In genomic region chr11:79050784-79051183, GRCh38 we compare ENCODE assay signal across 28 cellular contexts.
DNase-seq lines count a peak whose midpoint lies in the region; ATAC-seq and TF ChIP-seq lines count a peak whose summit lies in the region.
"Had no signal": no experiment of that assay in that cellular context is flagged by ENCODE, and none has a peak within 500 bp of the region (broad histone marks: within the 10 kb centered on the region; RNA-seq: fewer than 3 reads in every experiment).

No MANE protein-coding gene starts in this region.

- CTCF ChIA-PET in naive thymus-derived CD4-positive, alpha-beta T cell (lab: Charles Lee), result no interaction called here

- H4K8ac ChIP-seq in neuronal stem cell (ENCODE audit: low read depth, low read length), result no peak overlapping the region

- H3K27ac ChIP-seq in SJCRH30, result no peak overlapping the region
- H3K27ac ChIP-seq in right cardiac atrium (ENCODE audit: low read length), result no peak overlapping the region
- no peak overlapping the region for H3K27ac ChIP-seq in neuronal stem cell (replicated peaks; ENCODE audit: low read length)
- H3K27ac ChIP-seq in naive thymus-derived CD4-positive, alpha-beta T cell (ENCODE audit: low read depth, low read length), result no peak overlapping the region
- H3K27ac ChIP-seq in suprapubic skin, result no peak overlapping the region
- H3K27ac ChIP-seq: BLaER1 treated with 17β-estradiol and CSF1 and Interleukin-3, amounts not matched to agents 10 nM and 100 nM; lower lobe of right lung; prostate gland; SJSA1; skin epidermis; upper lobe of left lung had no signal

- ATAC-seq in right cardiac atrium, result peak; percentile 51 to 56
- ATAC-seq in naive thymus-derived CD4-positive, alpha-beta T cell, result no peak
- ATAC-seq: activated naive CD4-positive, alpha-beta T cell treated with anti-CD3 and anti-CD28 coated beads, Interleukin-2, amount 50 U/mL, for 72 hours; naive thymus-derived CD8-positive, alpha-beta T cell; stimulated activated naive B cell treated with anti-CD40 and anti-IgM and Interleukin-4, amounts not matched to agents 10 μg/mL and 1 μg/mL and 100 μg/mL, for 72 hours had no signal

- 44% methylated on average over 3 of the region's 3 CpGs for WGBS in right cardiac atrium
- no CpG with 5 or more reads among the region's 3 CpGs for WGBS in neuronal stem cell (ENCODE audit: extremely low coverage in 2 of 2, insufficient read length in 2 of 2, insufficient replicate concordance in 1 of 2), 2 donors
- 44% methylated on average over 3 of the region's 3 CpGs for WGBS in suprapubic skin

- no peak overlapping the region for H2AK5ac ChIP-seq in neuronal stem cell (ENCODE audit: low read depth, low read length)

- no peak overlapping the region for H3K9ac ChIP-seq in neuronal stem cell (ENCODE audit: low read depth, low read length, poor library complexity)
- H3K9ac ChIP-seq: BLaER1 treated with 17β-estradiol and CSF1 and Interleukin-3, amounts not matched to agents 10 nM and 100 nM had no signal

- no peak overlapping the region for H3K4me2 ChIP-seq in neuronal stem cell (ENCODE audit: insufficient read depth, low read length, poor library complexity, severe bottlenecking)
- H3K4me2 ChIP-seq: BLaER1 treated with 17β-estradiol and CSF1 and Interleukin-3, amounts not matched to agents 10 nM and 100 nM had no signal

- H3K4me1 ChIP-seq in SJCRH30 (no peaks in the 10 kb centered on the region), right cardiac atrium (ENCODE audit: control insufficient read depth, insufficient read depth, low read length) (no peaks in the 10 kb centered on the region), neuronal stem cell (ENCODE audit: control insufficient read depth in 2 of 2, insufficient read depth in 1 of 2, low read depth in 1 of 2, low read length in 2 of 2) (peaks cover 11 to 15% of the 10 kb centered on the region in 2 donors), suprapubic skin (peaks cover 9% of the 10 kb centered on the region)
- no peaks in the 10 kb centered on the region for H3K4me1 ChIP-seq in naive thymus-derived CD4-positive, alpha-beta T cell (ENCODE audit: control insufficient read depth in 2 of 2, insufficient read depth in 2 of 2, low read length in 2 of 2)
- H3K4me1 ChIP-seq: lower lobe of right lung, prostate gland, upper lobe of left lung had no signal

- no peak for TF ChIP-seq EP300 in suprapubic skin (IDR thresholded peaks at IDR 0.05)

- no peak overlapping the region for H3K4ac ChIP-seq in neuronal stem cell (ENCODE audit: low read length)

- no peaks in the 10 kb centered on the region for H3K9me3 ChIP-seq in SJCRH30 (replicated peaks)
- no peaks in the 10 kb centered on the region for H3K9me3 ChIP-seq in right cardiac atrium (ENCODE audit: control insufficient read depth, low read length)
- H3K9me3 ChIP-seq in neuronal stem cell (replicated peaks in 1 of 2; ENCODE audit: control insufficient read depth in 2 of 2, insufficient read depth in 1 of 2, low read depth in 1 of 2, low read length in 2 of 2), result no peaks in the 10 kb centered on the region
- H3K9me3 ChIP-seq in naive thymus-derived CD4-positive, alpha-beta T cell (ENCODE audit: control insufficient read depth in 2 of 3, low read length in 3 of 3), result no peaks in the 10 kb centered on the region
- no peaks in the 10 kb centered on the region for H3K9me3 ChIP-seq in suprapubic skin
- H3K9me3 ChIP-seq: BLaER1 treated with 17β-estradiol and CSF1 and Interleukin-3, amounts not matched to agents 10 nM and 100 nM; lower lobe of right lung; prostate gland; SJSA1; upper lobe of left lung had no signal

- POLR2A ChIA-PET in naive thymus-derived CD4-positive, alpha-beta T cell (lab: Charles Lee), result no interaction called here

- H4K91ac ChIP-seq in neuronal stem cell (ENCODE audit: low read depth, low read length, poor library complexity), result no peak overlapping the region

- H2BK120ac ChIP-seq in neuronal stem cell (ENCODE audit: low read depth, low read length), result no peak overlapping the region

- no peak overlapping the region for H2BK5ac ChIP-seq in neuronal stem cell (ENCODE audit: low read length)

- H3K4me1 Mint-ChIP-seq in naive thymus-derived CD4-positive, alpha-beta T cell, result no peaks in the 10 kb centered on the region
- H3K4me1 Mint-ChIP-seq: activated CD4-positive, alpha-beta T cell treated with anti-CD3 and anti-CD28 coated beads, Interleukin-2, amount 10 ng/mL, durations not matched to agents 24 days and 14 days; naive thymus-derived CD8-positive, alpha-beta T cell; stimulated activated naive B cell treated with anti-CD40 and anti-IgM and Interleukin-4, amounts not matched to agents 10 μg/mL and 1 μg/mL and 100 μg/mL, for 72 hours had no signal

- H3K27ac Mint-ChIP-seq in naive thymus-derived CD4-positive, alpha-beta T cell, result no peak overlapping the region
- H3K27ac Mint-ChIP-seq: activated CD4-positive, alpha-beta T cell treated with anti-CD3 and anti-CD28 coated beads, Interleukin-2, amount 10 ng/mL, durations not matched to agents 24 days and 14 days; activated naive CD4-positive, alpha-beta T cell treated with anti-CD3 and anti-CD28 coated beads, Interleukin-2, amount 50 U/mL, for 72 hours; naive thymus-derived CD8-positive, alpha-beta T cell; stimulated activated naive B cell treated with anti-CD40 and anti-IgM and Interleukin-4, amounts not matched to agents 10 μg/mL and 1 μg/mL and 100 μg/mL, for 72 hours had no signal

- intact Hi-C loops in right cardiac atrium (cut with DNase I), result no loop called here
- intact Hi-C loops in naive thymus-derived CD4-positive, alpha-beta T cell (cut with micrococcal nuclease), result no loop called here

- H2BK15ac ChIP-seq in neuronal stem cell (ENCODE audit: low read length), result no peak overlapping the region

- no peak overlapping the region for H3K14ac ChIP-seq in neuronal stem cell (ENCODE audit: low read length)

- H3K27me3 ChIP-seq in SJCRH30, result no peaks in the 10 kb centered on the region
- no peaks in the 10 kb centered on the region for H3K27me3 ChIP-seq in right cardiac atrium (ENCODE audit: control insufficient read depth, insufficient read depth)
- H3K27me3 ChIP-seq in neuronal stem cell (ENCODE audit: control insufficient read depth in 3 of 3, insufficient read depth in 3 of 3, low read depth in 1 of 3, low read length in 3 of 3), result no peaks in the 10 kb centered on the region
- H3K27me3 ChIP-seq in naive thymus-derived CD4-positive, alpha-beta T cell (ENCODE audit: control insufficient read depth in 2 of 2, insufficient read depth in 2 of 2, low read length in 2 of 2), result no peaks in the 10 kb centered on the region
- no peaks in the 10 kb centered on the region for H3K27me3 ChIP-seq in suprapubic skin
- H3K27me3 ChIP-seq: SJSA1, upper lobe of left lung had no signal

- TF ChIP-seq CTCF in suprapubic skin (IDR thresholded peaks at IDR 0.05), result no peak

- TF ChIP-seq POLR2A in suprapubic skin (IDR thresholded peaks at IDR 0.05), result no peak

- no peaks in the 10 kb centered on the region for H3K36me3 Mint-ChIP-seq in naive thymus-derived CD4-positive, alpha-beta T cell
- H3K36me3 Mint-ChIP-seq: activated naive CD4-positive, alpha-beta T cell treated with anti-CD3 and anti-CD28 coated beads, Interleukin-2, amount 50 U/mL, for 72 hours; naive thymus-derived CD8-positive, alpha-beta T cell; stimulated activated naive B cell treated with anti-CD40 and anti-IgM and Interleukin-4, amounts not matched to agents 10 μg/mL and 1 μg/mL and 100 μg/mL, for 72 hours had no signal

- H3K23ac ChIP-seq in neuronal stem cell (ENCODE audit: low read depth, low read length, poor library complexity), result no peak overlapping the region

- H3K18ac ChIP-seq in neuronal stem cell (ENCODE audit: low read length), result no peak overlapping the region

- H3K36me3 ChIP-seq in SJCRH30 (no peaks in the 10 kb centered on the region), neuronal stem cell (replicated peaks in 1 of 2; ENCODE audit: control insufficient read depth in 2 of 2, insufficient read depth in 2 of 2, low read length in 2 of 2) (no peaks in the 10 kb centered on the region), suprapubic skin (no peaks in the 10 kb centered on the region)
- no peaks in the 10 kb centered on the region for H3K36me3 ChIP-seq in naive thymus-derived CD4-positive, alpha-beta T cell (ENCODE audit: control insufficient read depth in 2 of 3, insufficient read depth in 3 of 3, low read length in 3 of 3)
- H3K36me3 ChIP-seq: BLaER1 treated with 17β-estradiol and CSF1 and Interleukin-3, amounts not matched to agents 10 nM and 100 nM; lower lobe of right lung; prostate gland; SJSA1; upper lobe of left lung had no signal

- H3K4me3 Mint-ChIP-seq in naive thymus-derived CD4-positive, alpha-beta T cell, result no peak overlapping the region
- H3K4me3 Mint-ChIP-seq: activated CD4-positive, alpha-beta T cell treated with anti-CD3 and anti-CD28 coated beads, Interleukin-2, amount 10 ng/mL, durations not matched to agents 24 days and 14 days; naive thymus-derived CD8-positive, alpha-beta T cell; stimulated activated naive B cell treated with anti-CD40 and anti-IgM and Interleukin-4, amounts not matched to agents 10 μg/mL and 1 μg/mL and 100 μg/mL, for 72 hours had no signal

- peaks cover 6 to 19% (median 8%) of the 10 kb centered on the region in 5 donors for H3K27me3 Mint-ChIP-seq in naive thymus-derived CD4-positive, alpha-beta T cell
- H3K27me3 Mint-ChIP-seq: stimulated activated naive B cell treated with anti-CD40 and anti-IgM and Interleukin-4, amounts not matched to agents 10 μg/mL and 1 μg/mL and 100 μg/mL, for 72 hours had no signal

- no peaks in the 10 kb centered on the region for H3K79me1 ChIP-seq in neuronal stem cell (ENCODE audit: low read depth, low read length)

- H3K4me3 ChIP-seq in SJCRH30 (no peak overlapping the region), right cardiac atrium (ENCODE audit: low read length) (no peak overlapping the region), neuronal stem cell (ENCODE audit: low read length in 2 of 2) (no peak overlapping the region), suprapubic skin (no peak overlapping the region)
- H3K4me3 ChIP-seq in naive thymus-derived CD4-positive, alpha-beta T cell (ENCODE audit: low read length), result no peak overlapping the region
- H3K4me3 ChIP-seq: BLaER1 treated with 17β-estradiol and CSF1 and Interleukin-3, amounts not matched to agents 10 nM and 100 nM; lower lobe of right lung; prostate gland; SJSA1; skin epidermis; upper lobe of left lung had no signal

- H2AFZ ChIP-seq in neuronal stem cell (ENCODE audit: low read length), result no peak overlapping the region

- DNase-seq in DMS 273 (lab: John Stamatoyannopoulos, UW; ENCODE audit: unreplicated experiment) (peak; percentile 78), DMS79 treated with DMSO at 0.1 percent for 48 hours (lab: John Stamatoyannopoulos, UW) (peak; percentile 3), SJCRH30 (peak; percentile 27 to 48), right cardiac atrium (peak in 2 of 3 donors; percentile 63 to 78), neuronal stem cell (ENCODE audit: low spot score) (no peak), suprapubic skin (ENCODE audit: low spot score in 2 of 2) (no peak)
- DNase-seq in naive thymus-derived CD4-positive, alpha-beta T cell, result no peak
- DNase-seq: activated CD4-positive, alpha-beta T cell treated with anti-CD3 and anti-CD28 coated beads, Interleukin-2, amount 10 ng/mL, durations not matched to agents 24 days and 14 days; activated effector memory CD4-positive, alpha-beta T cell treated with Interleukin-2 at 50 U/mL for 16 hours; activated T-cell treated with anti-CD3 and anti-CD28 coated beads, Interleukin-2, amount 50 U/mL, for 1 hour; amygdala; Karpas-422; kidney; lower lobe of right lung; naive thymus-derived CD8-positive, alpha-beta T cell; NCI-H1417 treated with DMSO at 0.1 percent for 48 hours; NCI-H2107; NCI-H526; occipital lobe; stimulated activated naive B cell treated with anti-CD40 and anti-IgM and Interleukin-4, amounts not matched to agents 10 μg/mL and 1 μg/mL and 100 μg/mL, for 72 hours; substantia nigra; T1000; upper lobe of left lung had no signal

- H2BK12ac ChIP-seq in neuronal stem cell (ENCODE audit: low read length), result no peak overlapping the region

- H3K9me3 Mint-ChIP-seq in naive thymus-derived CD4-positive, alpha-beta T cell, result peaks cover 0 to 2% (median 0%) of the 10 kb centered on the region in 11 donors
- H3K9me3 Mint-ChIP-seq: activated CD4-positive, alpha-beta T cell treated with anti-CD3 and anti-CD28 coated beads, Interleukin-2, amount 10 ng/mL, durations not matched to agents 24 days and 14 days; activated naive CD4-positive, alpha-beta T cell treated with anti-CD3 and anti-CD28 coated beads, Interleukin-2, amount 50 U/mL, for 72 hours; naive thymus-derived CD8-positive, alpha-beta T cell; stimulated activated naive B cell treated with anti-CD40 and anti-IgM and Interleukin-4, amounts not matched to agents 10 μg/mL and 1 μg/mL and 100 μg/mL, for 72 hours had no signal

Comparison
In these comparisons a context has a peak if more than half of its experiments do, and no peak if none do; other contexts are left out.
1. DNase-seq: peak in DMS 273 (single experiment), DMS79 treated with DMSO at 0.1 percent for 48 hours (single experiment), SJCRH30 (2 of 2) and right cardiac atrium (2 of 3); none in neuronal stem cell (single experiment), naive thymus-derived CD4-positive, alpha-beta T cell (0 of 9) and suprapubic skin (0 of 2).